Comparison of ENCODE assay signal across 22 cellular contexts in the genomic region with DNA sequence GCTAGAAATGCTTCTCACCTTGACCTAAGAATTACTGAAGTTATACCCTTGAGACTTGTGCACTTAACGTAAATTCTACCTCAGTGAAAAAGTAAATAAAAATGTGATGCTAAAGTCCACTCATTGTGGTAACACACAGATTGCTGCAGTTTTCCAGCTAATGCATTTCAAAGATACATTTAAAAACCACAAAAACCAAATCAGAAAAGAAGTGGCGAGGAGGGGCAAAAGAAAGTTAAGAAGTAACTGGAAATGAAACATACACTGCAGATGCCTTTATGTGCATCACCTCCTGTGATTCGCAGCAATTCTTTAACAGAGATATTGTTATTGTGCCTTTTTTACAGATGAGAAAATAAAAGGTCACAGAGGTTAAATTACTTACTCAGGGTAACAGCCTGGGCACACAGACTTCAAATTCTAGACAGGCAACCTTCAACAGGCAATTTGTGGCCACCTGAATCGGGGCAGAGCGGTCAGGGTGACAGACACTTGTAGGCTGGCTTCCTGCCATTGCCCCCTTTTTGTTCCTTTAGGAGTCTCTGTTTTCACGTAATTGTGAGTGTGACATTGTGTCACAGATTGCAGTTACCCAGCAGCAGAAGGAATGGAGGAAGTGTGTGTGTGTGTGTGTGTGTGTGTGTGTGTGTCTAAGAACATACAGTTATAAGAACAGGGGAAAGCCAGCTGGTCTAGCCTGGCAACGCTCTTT. TPM values are rescaled to one million over a fixed set of nuclear protein-coding genes. Genes with fewer than 3 reads are reported as not detected.
DNase-seq lines count a peak whose midpoint lies in the region; FAIRE-seq and TF ChIP-seq lines count a peak whose summit lies in the region.
"Had no signal": no experiment of that assay in that cellular context is flagged by ENCODE, and none has a peak within 500 bp of the region (broad histone marks: within the 10 kb centered on the region; RNA-seq: fewer than 3 reads in every experiment).

No MANE protein-coding gene starts in this region.

- H3K27me3 ChIP-seq in endodermal cell (ENCODE audit: control insufficient read depth, insufficient read depth, low read length, poor library complexity, severe bottlenecking) (peaks cover 22% of the 10 kb centered on the region), esophagus squamous epithelium (peaks cover 5 to 96% (median 13%) of the 10 kb centered on the region in 4 donors)

- H3K36me3 ChIP-seq in endodermal cell (ENCODE audit: control insufficient read depth, insufficient read depth, low read length): no peaks in the 10 kb centered on the region
- H3K36me3 ChIP-seq in esophagus squamous epithelium: no peaks in the 10 kb centered on the region
- H3K36me3 ChIP-seq: colonic mucosa, thoracic aorta had no signal

- H3K9me3 ChIP-seq in endodermal cell (ENCODE audit: control insufficient read depth, low read length) (no peaks in the 10 kb centered on the region), esophagus squamous epithelium (no peaks in the 10 kb centered on the region)
- H3K9me3 ChIP-seq: colonic mucosa, thoracic aorta had no signal

- H3K4me3 Mint-ChIP-seq in endodermal cell (peak overlapping the region; percentile 70), progenitor cell of endocrine pancreas (ENCODE audit: low read depth) (peak overlapping the region; percentile 74)
- H3K4me3 Mint-ChIP-seq: activated naive CD4-positive, alpha-beta T cell treated with anti-CD3 and anti-CD28 coated beads, Interleukin-2, amount 10 ng/mL, durations not matched to agents 7 days and 5 days; CD8-positive, alpha-beta T cell had no signal

- H3K9me3 Mint-ChIP-seq in endodermal cell (no peaks in the 10 kb centered on the region), progenitor cell of endocrine pancreas (ENCODE audit: low read depth) (no peaks in the 10 kb centered on the region)
- H3K9me3 Mint-ChIP-seq: activated naive CD4-positive, alpha-beta T cell treated with anti-CD3 and anti-CD28 coated beads, Interleukin-2, amount 10 ng/mL, durations not matched to agents 7 days and 5 days; CD8-positive, alpha-beta T cell had no signal

- no peak overlapping the region for H3K9ac ChIP-seq in endodermal cell (ENCODE audit: extremely low read depth, low read length, poor library complexity, severe bottlenecking)

- H3K27ac Mint-ChIP-seq in endodermal cell (no peak overlapping the region), progenitor cell of endocrine pancreas (no peak overlapping the region)
- H3K27ac Mint-ChIP-seq: activated naive CD4-positive, alpha-beta T cell treated with anti-CD3 and anti-CD28 coated beads, Interleukin-2, amount 10 ng/mL, durations not matched to agents 7 days and 5 days; CD8-positive, alpha-beta T cell had no signal

- FAIRE-seq in GM18507 (lab: Jason Lieb, UNC) (peak; percentile 50), GM12892 (lab: Jason Lieb, UNC) (no peak)
- FAIRE-seq: H54, RCC 7860 had no signal

- DNase-seq in GM18507 (ENCODE audit: extremely low spot score, insufficient read length, low read depth): no peak
- DNase-seq in NCI-H69 (lab: John Stamatoyannopoulos, UW): peak; percentile 8
- no peak for DNase-seq in endodermal cell
- DNase-seq in progenitor cell of endocrine pancreas (ENCODE audit: low spot score, unreplicated experiment): no peak
- no peak for DNase-seq in ACHN
- DNase-seq in NCI-H1105 (lab: John Stamatoyannopoulos, UW): no peak
- no peak for DNase-seq in esophagus squamous epithelium (lab: John Stamatoyannopoulos, UW)
- no peak for DNase-seq in GM12892 (ENCODE audit: insufficient read length)
- DNase-seq: activated CD4-positive, CD25-positive, alpha-beta regulatory T cell treated with anti-CD3 and anti-CD28 coated beads, Interleukin-2, amount 50 U/mL, for 72 hours; activated CD8-positive, alpha-beta memory T cell treated with anti-CD3 and anti-CD28 coated beads for 24 hours; activated naive CD4-positive, alpha-beta T cell treated with anti-CD3 and anti-CD28 coated beads, Interleukin-2, amount 10 ng/mL, durations not matched to agents 7 days and 5 days; activated T-cell treated with anti-CD3 and anti-CD28 coated beads, Interleukin-2, amount 50 U/mL, for 48 hours; CD8-positive, alpha-beta T cell; MM.1S; NCI-H1694; NCI-H226; T-helper 9 cell had no signal

- TF ChIP-seq CTCF in endodermal cell (conservative IDR thresholded peaks at IDR 0.05) (no peak), progenitor cell of endocrine pancreas (IDR thresholded peaks at IDR 0.05; ENCODE audit: unreplicated experiment) (no peak), esophagus squamous epithelium (IDR thresholded peaks at IDR 0.05) (no peak)

- H3K36me3 Mint-ChIP-seq in endodermal cell (ENCODE audit: low read depth) (no peaks in the 10 kb centered on the region), progenitor cell of endocrine pancreas (ENCODE audit: insufficient read depth) (no peaks in the 10 kb centered on the region)
- H3K36me3 Mint-ChIP-seq: activated naive CD4-positive, alpha-beta T cell treated with anti-CD3 and anti-CD28 coated beads, Interleukin-2, amount 10 ng/mL, durations not matched to agents 7 days and 5 days; CD8-positive, alpha-beta T cell had no signal

- H3K4me3 ChIP-seq in endodermal cell (ENCODE audit: low read length): no peak overlapping the region
- no peak overlapping the region for H3K4me3 ChIP-seq in esophagus squamous epithelium

- no peak overlapping the region for H3K27ac ChIP-seq in endodermal cell (ENCODE audit: low read depth, low read length)
- H3K27ac ChIP-seq in esophagus squamous epithelium: no peak overlapping the region
- H3K27ac ChIP-seq: colonic mucosa, thoracic aorta had no signal

- H3K4me1 ChIP-seq in endodermal cell (ENCODE audit: control insufficient read depth, insufficient read depth, low read length) (no peaks in the 10 kb centered on the region), esophagus squamous epithelium (peaks cover 10 to 22% (median 12%) of the 10 kb centered on the region in 3 donors)

- H3K4me1 Mint-ChIP-seq in endodermal cell: peaks cover 8% of the 10 kb centered on the region
- peaks cover 17% of the 10 kb centered on the region for H3K4me1 Mint-ChIP-seq in progenitor cell of endocrine pancreas (ENCODE audit: low read depth)

- in situ Hi-C loops in ACHN (cut with HindIII; ENCODE audit: low pct_ligation_motif_present, low pct_unique_long_range_greater_than_20kb, low sequenced_read_pairs): no loop called here

- no peak for TF ChIP-seq POLR2A in esophagus squamous epithelium (IDR thresholded peaks at IDR 0.05)
- no peak for TF ChIP-seq POLR2A in GM12892 (IDR thresholded peaks at IDR 0.05; ENCODE audit: low read depth, low read length)

- intact Hi-C loops in esophagus squamous epithelium (cut with DNase I): no loop called here

- WGBS in endodermal cell (ENCODE audit: insufficient coverage in 1 of 2, insufficient read length in 1 of 2), 2 experiments: 92 to 94% methylated on average over 4 to 7 of the region's 7 CpGs
- 73 to 78% methylated on average over 7 of the region's 7 CpGs for WGBS in esophagus squamous epithelium, 2 donors

- H3K27me3 Mint-ChIP-seq in endodermal cell (ENCODE audit: insufficient read depth): peaks cover 22% of the 10 kb centered on the region
- H3K27me3 Mint-ChIP-seq in progenitor cell of endocrine pancreas: peaks cover 32% of the 10 kb centered on the region

RNA-seq across cellular contexts. Expression of a gene that starts 1.9 kb away (rescaled TPM):
- 1 to 10 TPM; 5.2 to 7.2 TPM for total RNA-seq in endodermal cell
- 5.9 TPM for polyA plus RNA-seq in endodermal cell (2013, experiment 1 of 2)
- 5.3 TPM for polyA plus RNA-seq in endodermal cell (2013, experiment 2 of 2)
- 8.9 and 9.5 TPM in 2 replicates for total RNA-seq in progenitor cell of endocrine pancreas
- total RNA-seq in esophagus squamous epithelium: 1 to 10 TPM in 1 of 4 donors, under 1 TPM in 2, not detected in 1; 0.18 to 1.1 (median 0.61) TPM
- polyA plus RNA-seq in GM12892 (2012; ENCODE audit: missing spikeins): not detected
- total RNA-seq: CD8-positive, alpha-beta T cell; Daoy had no signal
